ENCODE assay signal across 1 cellular context in genomic region chr12:102950107-102950949, GRCh38.
TF ChIP-seq lines count a peak whose summit lies in the region.

No MANE protein-coding gene starts in this region.

TF ChIP-seq in HepG2, 621 proteins besides CTCF, POLR2A, EP300 and RAD21 (continued from another document and continues in another):
- no peak for TF ChIP-seq CENPBD1 (CRISPR knock-in tag; IDR thresholded peaks at IDR 0.05; ENCODE audit: borderline replicate concordance, low read depth)
- peak; percentile 56; the same call in 1 of the 2 replicates for TF ChIP-seq ZNF563 (CRISPR knock-in tag; IDR thresholded peaks at IDR 0.05)
- peak; percentile 93 for TF ChIP-seq ZNF652 (CRISPR knock-in tag; IDR thresholded peaks at IDR 0.05; ENCODE audit: borderline replicate concordance, low read depth)
- peak; percentile 10; the same call in 1 of the 2 replicates for TF ChIP-seq ZNF512B (CRISPR knock-in tag; IDR thresholded peaks at IDR 0.05; ENCODE audit: borderline replicate concordance)
- 0 out of 2 replicates have a peak, but pooled peaks have one; percentile 45 for TF ChIP-seq ZBTB26 (CRISPR knock-in tag; IDR thresholded peaks at IDR 0.05; ENCODE audit: borderline replicate concordance)
- no peak for TF ChIP-seq REXO4 (CRISPR knock-in tag; IDR thresholded peaks at IDR 0.05; ENCODE audit: borderline replicate concordance)
- peak; percentile 87 for TF ChIP-seq SPEN (CRISPR knock-in tag; IDR thresholded peaks at IDR 0.05; ENCODE audit: low read depth)
- peak; percentile 54; the same call in 1 of the 2 replicates for TF ChIP-seq MEF2D (CRISPR knock-in tag; IDR thresholded peaks at IDR 0.05)
- TF ChIP-seq FOXO1 (CRISPR knock-in tag; IDR thresholded peaks at IDR 0.05): peak; percentile 29; the same call in 1 of the 2 replicates
- peak; percentile 93 for TF ChIP-seq MAX (IDR thresholded peaks at IDR 0.05)
- TF ChIP-seq SMC3 (IDR thresholded peaks at IDR 0.05; ENCODE audit: low read length): peak; percentile 11; the same call in 1 of the 2 replicates
- peak; percentile 65 for TF ChIP-seq UBTF (CRISPR knock-in tag; IDR thresholded peaks at IDR 0.05)
- TF ChIP-seq BCL6 (CRISPR knock-in tag; IDR thresholded peaks at IDR 0.05): 0 out of 2 replicates have a peak, but pooled peaks have one; percentile 10
- TF ChIP-seq ZNF292 (CRISPR knock-in tag; IDR thresholded peaks at IDR 0.05; ENCODE audit: borderline replicate concordance, low read depth): peak; percentile 89; the same call in 1 of the 2 replicates
- TF ChIP-seq ZNF709 (CRISPR knock-in tag; IDR thresholded peaks at IDR 0.05): 0 out of 2 replicates have a peak, but pooled peaks have one; percentile 55
- peak; percentile 49; the same call in 1 of the 2 replicates for TF ChIP-seq ELF3 (CRISPR knock-in tag; IDR thresholded peaks at IDR 0.05)
- no peak for TF ChIP-seq HNF1B (CRISPR knock-in tag; IDR thresholded peaks at IDR 0.05)
- peak; percentile 69; the same call in 1 of the 2 replicates for TF ChIP-seq RXRA (CRISPR knock-in tag; IDR thresholded peaks at IDR 0.05)
- TF ChIP-seq SOX5 (CRISPR knock-in tag; IDR thresholded peaks at IDR 0.05; ENCODE audit: borderline replicate concordance): peak; percentile 65
- TF ChIP-seq IRF9 (CRISPR knock-in tag; IDR thresholded peaks at IDR 0.05; ENCODE audit: borderline replicate concordance): peak; percentile 85; the same call in 1 of the 2 replicates
- no peak for TF ChIP-seq CBX2 (IDR thresholded peaks at IDR 0.05; ENCODE audit: low read depth, low read length)
- peak; percentile 54; the same call in 1 of the 2 replicates for TF ChIP-seq CBX2 (CRISPR knock-in tag; IDR thresholded peaks at IDR 0.05; ENCODE audit: low read depth)
- TF ChIP-seq ZFP90 (CRISPR knock-in tag; IDR thresholded peaks at IDR 0.05; ENCODE audit: borderline replicate concordance): 0 out of 2 replicates have a peak, but pooled peaks have one; percentile 34
- TF ChIP-seq KDM5B (CRISPR knock-in tag; IDR thresholded peaks at IDR 0.05; ENCODE audit: borderline replicate concordance): peak; percentile 64; the same call in 1 of the 2 replicates
- TF ChIP-seq PAX8 (CRISPR knock-in tag; IDR thresholded peaks at IDR 0.05; ENCODE audit: borderline replicate concordance): no peak
- peak; percentile 77; the same call in 1 of the 2 replicates for TF ChIP-seq MTA1 (CRISPR knock-in tag; IDR thresholded peaks at IDR 0.05; ENCODE audit: borderline replicate concordance)
- no peak for TF ChIP-seq ZNF224 (CRISPR knock-in tag; IDR thresholded peaks at IDR 0.05)
- 0 out of 2 replicates have a peak, but pooled peaks have one; percentile 42 for TF ChIP-seq TMF1 (CRISPR knock-in tag; IDR thresholded peaks at IDR 0.05; ENCODE audit: low read depth)
- no peak for TF ChIP-seq NR2F6 (IDR thresholded peaks at IDR 0.05)
- TF ChIP-seq NR2F6 (CRISPR knock-in tag; IDR thresholded peaks at IDR 0.05): peak; percentile 47; the same call in 1 of the 2 replicates
- TF ChIP-seq YEATS4 (CRISPR knock-in tag; IDR thresholded peaks at IDR 0.05; ENCODE audit: borderline replicate concordance): peak; percentile 40; the same call in 1 of the 2 replicates
- TF ChIP-seq PAXIP1 (CRISPR knock-in tag; conservative IDR thresholded peaks at IDR 0.05): peak; percentile 62
- no peak for TF ChIP-seq E2F2 (CRISPR knock-in tag; IDR thresholded peaks at IDR 0.05; ENCODE audit: borderline replicate concordance)
- peak; percentile 89 for TF ChIP-seq CREB1 (IDR thresholded peaks at IDR 0.05)
- TF ChIP-seq CREB1 (CRISPR knock-in tag; IDR thresholded peaks at IDR 0.05): no peak
- TF ChIP-seq BHLHE40 (IDR thresholded peaks at IDR 0.05; ENCODE audit: low read length): peak; percentile 54
- no peak for TF ChIP-seq MXD4 (CRISPR knock-in tag; IDR thresholded peaks at IDR 0.05)
- TF ChIP-seq ZBTB38 (CRISPR knock-in tag; IDR thresholded peaks at IDR 0.05): peak; percentile 65; the same call in 1 of the 2 replicates
- peak; percentile 77 for TF ChIP-seq RNF2 (conservative IDR thresholded peaks at IDR 0.05; ENCODE audit: low read depth)
- peak; percentile 45 for TF ChIP-seq CBX1 (IDR thresholded peaks at IDR 0.05; ENCODE audit: low read depth)
- TF ChIP-seq ARID5B (CRISPR knock-in tag; IDR thresholded peaks at IDR 0.05): peak; percentile 68
- TF ChIP-seq POGZ (CRISPR knock-in tag; IDR thresholded peaks at IDR 0.05): peak; percentile 87
- 0 out of 2 replicates have a peak, but pooled peaks have one; percentile 45 for TF ChIP-seq HDAC2 (CRISPR knock-in tag; IDR thresholded peaks at IDR 0.05)
- TF ChIP-seq HES4 (CRISPR knock-in tag; IDR thresholded peaks at IDR 0.05; ENCODE audit: borderline replicate concordance): 0 out of 2 replicates have a peak, but pooled peaks have one; percentile 61
